8 cellular contexts compared by ENCODE assay signal in the genomic region with DNA sequence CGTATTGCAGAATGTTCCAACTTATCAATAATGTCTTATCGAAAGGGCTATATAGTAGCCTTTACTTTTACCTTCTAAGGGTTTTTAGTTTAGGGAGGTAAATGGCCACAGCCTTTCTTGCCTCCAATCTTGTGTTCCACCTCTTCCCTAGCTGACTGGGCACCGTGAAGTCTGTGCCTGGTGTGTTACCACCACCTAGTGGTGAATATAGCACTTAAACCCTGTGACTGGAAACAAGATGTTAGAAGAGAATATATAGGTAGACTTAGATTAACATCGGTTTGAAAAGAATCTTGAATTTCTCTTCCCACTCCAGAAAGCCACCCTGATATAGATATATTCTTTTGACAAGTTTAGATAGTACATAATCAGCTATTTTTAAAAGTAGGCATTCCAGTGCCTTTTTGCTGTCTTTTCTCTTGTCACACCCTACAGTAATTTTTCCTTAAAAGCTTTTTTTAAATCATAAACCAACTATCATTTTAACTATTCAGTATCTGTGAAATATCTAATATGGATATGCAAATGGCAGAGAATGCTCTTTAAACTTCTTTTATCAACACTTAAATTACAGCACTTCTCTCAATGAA. TPM values are rescaled to one million over a fixed set of nuclear protein-coding genes. Genes with fewer than 3 reads are reported as not detected.
A peak's percentile ranks its signal among the peaks of the same experiment; 100 is the strongest.
DNase-seq lines count a peak whose midpoint lies in the region; ATAC-seq, FAIRE-seq and TF ChIP-seq lines count a peak whose summit lies in the region.
"Had no signal": no experiment of that assay in that cellular context is flagged by ENCODE, and none has a peak within 500 bp of the region (broad histone marks: within the 10 kb centered on the region; RNA-seq: fewer than 3 reads in every experiment).

No MANE protein-coding gene starts in this region.

- ATAC-seq in GM21529 (IDR thresholded peaks at IDR 0.05; ENCODE audit: unreplicated experiment) = peak; percentile 95
- peak; percentile 80 for ATAC-seq in activated naive CD8-positive, alpha-beta T cell treated with anti-CD3 and anti-CD28 coated beads, Interleukin-2, amount 10 ng/mL, durations not matched to agents 7 days and 5 days (ENCODE audit: low read depth)

- no peaks in the 10 kb centered on the region for H3K4me1 ChIP-seq in cardiac muscle cell (ENCODE audit: low read depth)

- H3K27ac ChIP-seq in cardiac muscle cell = no peak overlapping the region

- TF ChIP-seq CTCF in GM06990 (IDR thresholded peaks at IDR 0.05; ENCODE audit: insufficient read depth, low read length, poor library complexity, severe bottlenecking) (peak; percentile 70), cardiac muscle cell (IDR thresholded peaks at IDR 0.05; ENCODE audit: low read depth, low read length) (peak; percentile 77)

- no peaks in the 10 kb centered on the region for H3K36me3 ChIP-seq in GM06990 (ENCODE audit: control insufficient read depth, insufficient read depth, low read length)
- no peaks in the 10 kb centered on the region for H3K36me3 ChIP-seq in cardiac muscle cell

- POLR2A ChIA-PET in activated naive CD8-positive, alpha-beta T cell treated with anti-CD3 and anti-CD28 coated beads, Interleukin-2, amount 10 ng/mL, durations not matched to agents 7 days and 5 days (lab: Charles Lee) = no interaction called here

- H3K9me3 Mint-ChIP-seq in activated naive CD8-positive, alpha-beta T cell treated with anti-CD3 and anti-CD28 coated beads, Interleukin-2, amount 10 ng/mL, durations not matched to agents 7 days and 5 days = no peaks in the 10 kb centered on the region

- DNase-seq in GM06990 (ENCODE audit: extremely low read depth, insufficient read length) = peak; percentile 2
- peak; percentile 31 for DNase-seq in HTR-8/SVneo (ENCODE audit: insufficient read length, low spot score)
- peak; percentile 8 to 51 for DNase-seq in SHP77 (lab: John Stamatoyannopoulos, UW)
- no peak for DNase-seq in activated naive CD8-positive, alpha-beta T cell treated with anti-CD3 and anti-CD28 coated beads, Interleukin-2, amount 10 ng/mL, durations not matched to agents 7 days and 5 days
- peak; percentile 76 to 86 for DNase-seq in cardiac muscle cell (ENCODE audit: low read depth in 1 of 2, low spot score in 1 of 2)
- peak; percentile 63 for DNase-seq in putamen (ENCODE audit: low spot score)

- no peak for FAIRE-seq in HTR-8/SVneo (lab: Jason Lieb, UNC)

- no peak overlapping the region for H3K4me3 ChIP-seq in GM06990 (replicated peaks; ENCODE audit: low read depth, low read length)
- H3K4me3 ChIP-seq in cardiac muscle cell = no peak overlapping the region

- no peak overlapping the region for H3K27ac Mint-ChIP-seq in activated naive CD8-positive, alpha-beta T cell treated with anti-CD3 and anti-CD28 coated beads, Interleukin-2, amount 10 ng/mL, durations not matched to agents 7 days and 5 days

- no peak overlapping the region for H3K4me3 Mint-ChIP-seq in activated naive CD8-positive, alpha-beta T cell treated with anti-CD3 and anti-CD28 coated beads, Interleukin-2, amount 10 ng/mL, durations not matched to agents 7 days and 5 days

- H3K27me3 Mint-ChIP-seq in activated naive CD8-positive, alpha-beta T cell treated with anti-CD3 and anti-CD28 coated beads, Interleukin-2, amount 10 ng/mL, durations not matched to agents 7 days and 5 days = peaks cover 19% of the 10 kb centered on the region

- no peaks in the 10 kb centered on the region for H3K36me3 Mint-ChIP-seq in activated naive CD8-positive, alpha-beta T cell treated with anti-CD3 and anti-CD28 coated beads, Interleukin-2, amount 10 ng/mL, durations not matched to agents 7 days and 5 days

- H3K9me3 ChIP-seq in cardiac muscle cell (ENCODE audit: low read depth) = no peaks in the 10 kb centered on the region

- no peaks in the 10 kb centered on the region for H3K4me1 Mint-ChIP-seq in activated naive CD8-positive, alpha-beta T cell treated with anti-CD3 and anti-CD28 coated beads, Interleukin-2, amount 10 ng/mL, durations not matched to agents 7 days and 5 days

- no peaks in the 10 kb centered on the region for H3K27me3 ChIP-seq in GM06990 (replicated peaks; ENCODE audit: control insufficient read depth, insufficient read depth, low read length)
- no peaks in the 10 kb centered on the region for H3K27me3 ChIP-seq in cardiac muscle cell

RNA-seq across cellular contexts. Expression of gene ADH7, which starts 27.8 kb away (rescaled TPM):
- not detected for total RNA-seq in activated naive CD8-positive, alpha-beta T cell treated with anti-CD3 and anti-CD28 coated beads, Interleukin-2, amount 10 ng/mL, durations not matched to agents 7 days and 5 days
- not detected in 2 replicates for total RNA-seq in cardiac muscle cell
- not detected in 2 replicates for polyA plus RNA-seq in cardiac muscle cell
- total RNA-seq: skeletal muscle tissue had no signal

RNA-seq across cellular contexts. Expression of gene C4orf17, which starts 47.9 kb away (rescaled TPM):
- total RNA-seq in activated naive CD8-positive, alpha-beta T cell treated with anti-CD3 and anti-CD28 coated beads, Interleukin-2, amount 10 ng/mL, durations not matched to agents 7 days and 5 days = not detected
- total RNA-seq in cardiac muscle cell = not detected in 2 replicates
- not detected in 2 replicates for polyA plus RNA-seq in cardiac muscle cell
- total RNA-seq: skeletal muscle tissue had no signal
